ENCODE assay signal across 21 cellular contexts in genomic region chr20:4581838-4582237, GRCh38.
"Had no signal": no experiment of that assay in that cellular context is flagged by ENCODE, and none has a peak within 500 bp of the region (broad histone marks: within the 10 kb centered on the region; RNA-seq: fewer than 3 reads in every experiment).

No MANE protein-coding gene starts in this region.

- H3K36me3 ChIP-seq: neutrophil, right atrium auricular region had no signal

- H3K9me3 ChIP-seq: neutrophil, right atrium auricular region had no signal

- H3K27ac Mint-ChIP-seq: activated B cell treated with CpG ODN at 0.5 μM for 24 hours; activated naive CD8-positive, alpha-beta T cell; brain; dendritic cell treated with granulocyte-macrophage colony-stimulating factor and Interleukin-4, amounts not matched to agents 40 ng/mL and 50 ng/mL, for 4 days; immature natural killer cell had no signal

- H3K4me3 ChIP-seq: hepatocyte, right atrium auricular region, skin epidermis had no signal

- DNase-seq: activated B cell treated with CpG ODN at 0.5 μM for 24 hours; activated CD4-positive, alpha-beta T cell treated with anti-CD3 and anti-CD28 coated beads, Interleukin-2, amount 50 U/mL, for 1 hour; activated CD8-positive, alpha-beta memory T cell treated with anti-CD3 and anti-CD28 coated beads for 24 hours; activated gamma-delta T cell treated with Interleukin-2 at 50 U/mL for 16 hours; amygdala; effector memory CD4-positive, alpha-beta T cell; erythroblast; immature natural killer cell; posterior cingulate gyrus; stimulated activated CD4-positive, alpha-beta T cell treated with anti-CD3 and anti-CD28 coated beads, Interleukin-4, amount 100 ng/mL, for 4 hours; stimulated activated CD8-positive, alpha-beta memory T cell treated with anti-CD3 and anti-CD28 coated beads, Interleukin-4, amount 100 ng/mL, for 48 hours; stimulated activated naive CD4-positive, alpha-beta T cell treated with Interleukin-2 at 50 U/mL for 16 hours; SW 1271; trophoblast cell had no signal

- H3K36me3 Mint-ChIP-seq: activated naive CD8-positive, alpha-beta T cell; brain; immature natural killer cell had no signal

- H3K9me3 Mint-ChIP-seq: activated B cell treated with CpG ODN at 0.5 μM for 24 hours; dendritic cell treated with granulocyte-macrophage colony-stimulating factor and Interleukin-4, amounts not matched to agents 40 ng/mL and 50 ng/mL, for 4 days; immature natural killer cell had no signal

- H3K27me3 ChIP-seq: right atrium auricular region had no signal

- H3K4me1 ChIP-seq: right atrium auricular region had no signal

- H3K27ac ChIP-seq: hepatocyte, neutrophil, right atrium auricular region, skin epidermis had no signal

- H3K4me1 Mint-ChIP-seq: activated B cell treated with CpG ODN at 0.5 μM for 24 hours, brain, immature natural killer cell had no signal

- H3K4me3 Mint-ChIP-seq: activated B cell treated with CpG ODN at 0.5 μM for 24 hours; activated naive CD8-positive, alpha-beta T cell; brain; dendritic cell treated with granulocyte-macrophage colony-stimulating factor and Interleukin-4, amounts not matched to agents 40 ng/mL and 50 ng/mL, for 4 days; immature natural killer cell had no signal
